1 cellular context compared by ENCODE assay signal in the genomic region with DNA sequence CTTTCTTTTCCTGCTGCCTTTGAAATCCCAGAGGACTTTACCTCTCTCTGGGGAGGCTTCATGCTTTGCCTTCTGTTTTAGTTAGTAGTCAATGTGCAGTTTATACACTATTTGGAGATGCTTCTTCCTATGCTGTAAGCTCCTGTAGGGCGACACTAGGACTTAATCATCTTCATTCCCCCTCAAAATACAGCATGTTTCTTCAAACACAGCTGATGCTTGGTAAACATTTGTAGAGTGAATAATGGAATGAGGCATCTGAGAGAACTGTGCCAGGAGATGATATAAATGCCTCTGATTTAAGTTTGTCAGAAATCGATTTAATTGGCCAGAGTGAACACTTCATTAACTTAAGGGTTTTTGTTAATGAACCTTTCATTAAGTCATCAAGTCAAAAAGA.
TF ChIP-seq lines count a peak whose summit lies in the region.

No MANE protein-coding gene starts in this region.

TF ChIP-seq in IMR-90, 13 proteins besides CTCF, POLR2A, EP300 and RAD21:
- TF ChIP-seq MAZ (IDR thresholded peaks at IDR 0.05; ENCODE audit: borderline replicate concordance, low read depth, low read length) (no peak), MXI1 (IDR thresholded peaks at IDR 0.05; ENCODE audit: borderline replicate concordance, low read depth, low read length) (no peak)
